In the genomic region with DNA sequence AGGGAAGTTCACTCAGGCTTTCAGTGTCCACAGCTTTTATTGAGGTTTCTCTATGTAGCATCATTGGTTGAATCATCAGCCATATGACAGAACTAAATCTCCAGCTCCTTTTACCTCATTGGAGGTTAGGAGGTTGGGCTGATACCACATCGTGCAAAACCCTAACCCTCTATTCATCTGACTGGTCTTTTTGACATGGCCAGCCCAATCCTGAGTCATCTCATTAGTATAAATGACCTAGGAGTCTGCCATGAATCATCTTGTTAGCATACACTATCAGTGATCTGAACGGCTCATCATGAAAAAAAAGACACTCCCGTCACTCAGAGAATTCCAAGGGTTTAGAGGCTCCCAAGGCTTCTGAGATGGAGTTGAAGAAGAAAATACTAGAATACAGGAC, we compare ENCODE assay signal across 15 cellular contexts.
DNase-seq lines count a peak whose midpoint lies in the region; ATAC-seq, FAIRE-seq and TF ChIP-seq lines count a peak whose summit lies in the region.
"Had no signal": no experiment of that assay in that cellular context is flagged by ENCODE, and none has a peak within 500 bp of the region (broad histone marks: within the 10 kb centered on the region; RNA-seq: fewer than 3 reads in every experiment).

No MANE protein-coding gene starts in this region.

- TF ChIP-seq CTCF in bronchial epithelial cell (IDR thresholded peaks at IDR 0.05; ENCODE audit: insufficient read depth, low read length, severe bottlenecking) (no peak), uterus (IDR thresholded peaks at IDR 0.05) (no peak)

- H3K27ac ChIP-seq in neuronal stem cell (replicated peaks; ENCODE audit: low read length) (no peak overlapping the region), uterus (no peak overlapping the region)
- H3K27ac ChIP-seq: Peyer's patch had no signal

- no peak overlapping the region for H3K9ac ChIP-seq in neuronal stem cell (ENCODE audit: low read depth, low read length, poor library complexity)

- no peak overlapping the region for H2AK5ac ChIP-seq in neuronal stem cell (ENCODE audit: low read depth, low read length)

- H3K79me1 ChIP-seq in neuronal stem cell (ENCODE audit: low read depth, low read length), result no peaks in the 10 kb centered on the region

- H3K23ac ChIP-seq in neuronal stem cell (ENCODE audit: low read depth, low read length, poor library complexity), result no peak overlapping the region

- no peak overlapping the region for H2BK15ac ChIP-seq in neuronal stem cell (ENCODE audit: low read length)

- WGBS in neuronal stem cell (ENCODE audit: extremely low coverage in 2 of 2, insufficient read length in 2 of 2, insufficient replicate concordance in 1 of 2), 2 donors, result no CpG with 5 or more reads among the region's 3 CpGs

- H3K36me3 ChIP-seq in bronchial epithelial cell (ENCODE audit: control insufficient read depth, insufficient read depth, low read length) (no peaks in the 10 kb centered on the region), neuronal stem cell (replicated peaks in 1 of 2; ENCODE audit: control insufficient read depth in 2 of 2, insufficient read depth in 2 of 2, low read length in 2 of 2) (no peaks in the 10 kb centered on the region), uterus (no peaks in the 10 kb centered on the region)
- H3K36me3 ChIP-seq: Peyer's patch had no signal

- ATAC-seq in GM21515 (IDR thresholded peaks at IDR 0.05; ENCODE audit: unreplicated experiment), result no peak

- peak overlapping the region; percentile 49 for H2AFZ ChIP-seq in neuronal stem cell (ENCODE audit: low read length)

- no peak overlapping the region for H3K4me3 ChIP-seq in bronchial epithelial cell (ENCODE audit: low read depth, low read length)
- H3K4me3 ChIP-seq in neuronal stem cell (ENCODE audit: low read length in 2 of 2), result no peak overlapping the region
- H3K4me3 ChIP-seq in uterus, result no peak overlapping the region
- H3K4me3 ChIP-seq: Peyer's patch had no signal

- no peak for TF ChIP-seq POLR2A in uterus (IDR thresholded peaks at IDR 0.05)

- H3K4me2 ChIP-seq in neuronal stem cell (ENCODE audit: insufficient read depth, low read length, poor library complexity, severe bottlenecking), result no peak overlapping the region

- no peaks in the 10 kb centered on the region for H3K4me1 ChIP-seq in neuronal stem cell (ENCODE audit: control insufficient read depth in 2 of 2, insufficient read depth in 1 of 2, low read depth in 1 of 2, low read length in 2 of 2)
- H3K4me1 ChIP-seq in uterus, result no peaks in the 10 kb centered on the region
- H3K4me1 ChIP-seq: Peyer's patch had no signal

- no peak overlapping the region for H3K4ac ChIP-seq in neuronal stem cell (ENCODE audit: low read length)

- H3K14ac ChIP-seq in neuronal stem cell (ENCODE audit: low read length), result no peak overlapping the region

- no peak overlapping the region for H2BK5ac ChIP-seq in neuronal stem cell (ENCODE audit: low read length)

- peak; percentile 25 for DNase-seq in ELR (ENCODE audit: low read depth)
- DNase-seq in RCC 7860 (ENCODE audit: low spot score), result peak; percentile 45
- DNase-seq in bronchial epithelial cell (ENCODE audit: low read depth), result peak; percentile 39
- no peak for DNase-seq in neuronal stem cell (ENCODE audit: low spot score)
- DNase-seq in uterus, result no peak
- DNase-seq in HT-29 (ENCODE audit: low spot score), result no peak
- DNase-seq: CD8-positive, alpha-beta memory T cell; EL; KBM-7; NCI-H1092 treated with DMSO at 0.1 percent for 48 hours; NCI-H1694; NCI-H446 treated with DMSO at 0.1 percent for 48 hours; NCI-H774; Peyer's patch had no signal

- no peak overlapping the region for H2BK120ac ChIP-seq in neuronal stem cell (ENCODE audit: low read depth, low read length)

- no peaks in the 10 kb centered on the region for H3K27me3 ChIP-seq in bronchial epithelial cell (ENCODE audit: control insufficient read depth, insufficient read depth, low read length)
- H3K27me3 ChIP-seq in neuronal stem cell (ENCODE audit: control insufficient read depth in 3 of 3, insufficient read depth in 3 of 3, low read depth in 1 of 3, low read length in 3 of 3), result no peaks in the 10 kb centered on the region
- H3K27me3 ChIP-seq in uterus, result no peaks in the 10 kb centered on the region
- H3K27me3 ChIP-seq: Peyer's patch had no signal

- H3K18ac ChIP-seq in neuronal stem cell (ENCODE audit: low read length), result no peak overlapping the region

- FAIRE-seq in RCC 7860 (lab: Jason Lieb, UNC) (no peak), bronchial epithelial cell (lab: Jason Lieb, UNC) (no peak)

- H2BK12ac ChIP-seq in neuronal stem cell (ENCODE audit: low read length), result no peak overlapping the region

- H3K9me3 ChIP-seq in neuronal stem cell (replicated peaks in 1 of 2; ENCODE audit: control insufficient read depth in 2 of 2, insufficient read depth in 1 of 2, low read depth in 1 of 2, low read length in 2 of 2) (no peaks in the 10 kb centered on the region), uterus (no peaks in the 10 kb centered on the region)
- H3K9me3 ChIP-seq: Peyer's patch had no signal

- no peak overlapping the region for H4K91ac ChIP-seq in neuronal stem cell (ENCODE audit: low read depth, low read length, poor library complexity)

- intact Hi-C loops in uterus (cut with DNase I; ENCODE audit: low total_unique reads), result no loop called here

- H4K8ac ChIP-seq in neuronal stem cell (ENCODE audit: low read depth, low read length), result no peak overlapping the region

Comparison
In these comparisons a context has a peak if more than half of its experiments do, and no peak if none do; other contexts are left out.
1. DNase-seq: peak in ELR (single experiment), RCC 7860 (single experiment) and bronchial epithelial cell (single experiment); none in neuronal stem cell (single experiment), uterus (0 of 2) and HT-29 (single experiment).